Comparison of ENCODE assay signal across 12 cellular contexts in genomic region chr9:124834586-124834985, GRCh38. TPM values are rescaled to one million over a fixed set of nuclear protein-coding genes. Genes with fewer than 3 reads are reported as not detected.
DNase-seq lines count a peak whose midpoint lies in the region; ATAC-seq, FAIRE-seq and TF ChIP-seq lines count a peak whose summit lies in the region.
"Had no signal": no experiment of that assay in that cellular context is flagged by ENCODE, and none has a peak within 500 bp of the region (broad histone marks: within the 10 kb centered on the region; RNA-seq: fewer than 3 reads in every experiment).

No MANE protein-coding gene starts in this region.

- H3K27ac ChIP-seq in HepG2 (ENCODE audit: extremely low read length, insufficient read depth, low read length) (no peak overlapping the region), right lobe of liver (no peak overlapping the region), body of pancreas (peak overlapping the region; percentile 43 to 58 (median 56)), caudate nucleus (ENCODE audit: low read depth, low read length) (no peak overlapping the region)

- no peaks in the 10 kb centered on the region for H3K79me2 ChIP-seq in HepG2 (ENCODE audit: insufficient read depth, low read length)

- H3K9ac ChIP-seq in HepG2 (ENCODE audit: insufficient read depth, low read depth, low read length), result peak overlapping the region; percentile 25

- H3K4me3 ChIP-seq in HepG2 (replicated peaks in 1 of 3; ENCODE audit: insufficient read depth in 1 of 3, low read depth in 2 of 3, low read length in 3 of 3), result peak overlapping the region in 2 of 3 experiments; percentile 25 to 67; a peak in 4 of 6 replicates
- no peak overlapping the region for H3K4me3 ChIP-seq in right lobe of liver
- H3K4me3 ChIP-seq in body of pancreas, result no peak overlapping the region

- no peaks in the 10 kb centered on the region for H4K20me1 ChIP-seq in HepG2 (ENCODE audit: insufficient read depth, low read length)

- no peaks in the 10 kb centered on the region for H3K9me3 ChIP-seq in HepG2 (ENCODE audit: low read length)
- no peaks in the 10 kb centered on the region for H3K9me3 ChIP-seq in right lobe of liver
- no peaks in the 10 kb centered on the region for H3K9me3 ChIP-seq in body of pancreas

- DNase-seq in HepG2 (ENCODE audit: low spot score) (no peak), right lobe of liver (no peak), body of pancreas (peak in 2 of 4 donors; percentile 24 to 35), left colon (no peak), caudate nucleus (lab: John Stamatoyannopoulos, UW) (no peak)
- DNase-seq: activated T-cell treated with anti-CD3 and anti-CD28 coated beads, Interleukin-2, amount 50 U/mL, for 72 hours; CD4-positive, alpha-beta T cell; MV-4-11 had no signal

- H3K36me3 ChIP-seq in HepG2 (replicated peaks in 1 of 2; ENCODE audit: control insufficient read depth in 1 of 2, insufficient read depth in 2 of 2, low read length in 2 of 2) (no peaks in the 10 kb centered on the region), right lobe of liver (no peaks in the 10 kb centered on the region), body of pancreas (replicated peaks in 1 of 2; ENCODE audit: insufficient read depth in 1 of 2, low read depth in 2 of 2) (no peaks in the 10 kb centered on the region)

- H2AFZ ChIP-seq in HepG2 (ENCODE audit: low read length), result no peak overlapping the region

- peak; percentile 59 for ATAC-seq in HepG2
- no peak for ATAC-seq in right lobe of liver
- no peak for ATAC-seq in body of pancreas
- peak; percentile 83 for ATAC-seq in left colon
- no peak for ATAC-seq in GM19455 (IDR thresholded peaks at IDR 0.05; ENCODE audit: unreplicated experiment)
- no peak for ATAC-seq in HG03565 (IDR thresholded peaks at IDR 0.05; ENCODE audit: unreplicated experiment)
- ATAC-seq in GM18517 (IDR thresholded peaks at IDR 0.05; ENCODE audit: unreplicated experiment), result no peak
- ATAC-seq: activated T-cell treated with anti-CD3 and anti-CD28 coated beads, Interleukin-2, amount 50 U/mL, for 72 hours had no signal

- H3K27me3 ChIP-seq in HepG2 (ENCODE audit: control insufficient read depth in 1 of 2, insufficient read depth in 2 of 2, low read length in 2 of 2), result peaks cover 3 to 21% of the 10 kb centered on the region in 2 experiments; a peak in 4 of 5 replicates
- no peaks in the 10 kb centered on the region for H3K27me3 ChIP-seq in right lobe of liver
- H3K27me3 ChIP-seq in body of pancreas, result no peaks in the 10 kb centered on the region

- POLR2A ChIA-PET in HepG2 (lab: Yijun Ruan, JAX), result interaction anchor here (1.1 to 1.3 kb wide), 2 partner anchors 16 to 23 kb away, joined by 3 read pairs; no protein-coding TSS in a partner anchor

- TF ChIP-seq EP300 in HepG2 (IDR thresholded peaks at IDR 0.05; ENCODE audit: low read depth in 2 of 2, low read length in 2 of 2) (no peak), HepG2 (CRISPR knock-in tag; IDR thresholded peaks at IDR 0.05; ENCODE audit: borderline replicate concordance) (no peak)

- CTCF ChIA-PET in HepG2 (lab: Yijun Ruan, JAX; ENCODE audit: low intra/inter-chr PET ratio, low total read pairs), result no interaction called here

- H3K4me2 ChIP-seq in HepG2 (ENCODE audit: low read depth, low read length), result peak overlapping the region; percentile 75

- no peak for FAIRE-seq in HepG2 (lab: Jason Lieb, UNC)
- FAIRE-seq: endometrium had no signal

- no peak for TF ChIP-seq RAD21 in HepG2 (CRISPR knock-in tag; IDR thresholded peaks at IDR 0.05)

- in situ Hi-C loops in HepG2 (cut with HindIII; ENCODE audit: extremely low pct_ligation_motif_present, low pct_unique_long_range_greater_than_20kb), result no loop called here

- BruUV-seq in HepG2 (replicated peaks; lab: Mats Ljungman, UMichigan), result no TSS peak

- WGBS in HepG2 (ENCODE audit: low lambda C conversion rate), result 17% methylated on average over 2 of the region's 7 CpGs
- 40% methylated on average over 1 of the region's 7 CpGs for WGBS in right lobe of liver (ENCODE audit: insufficient coverage, low coverage, low lambda C conversion rate, missing lambda C conversion rate)
- WGBS in body of pancreas, 2 donors, result 73 to 76% methylated on average over 5 to 7 of the region's 7 CpGs

- H3K4me1 ChIP-seq in HepG2 (ENCODE audit: insufficient read depth, low read length) (peaks cover 45% of the 10 kb centered on the region), right lobe of liver (no peaks in the 10 kb centered on the region), body of pancreas (peaks cover 46% of the 10 kb centered on the region)

- intact Hi-C loops in HepG2 (cut with micrococcal nuclease; ENCODE audit: unreplicated experiment) (no loop called here), right lobe of liver (cut with DNase I) (no loop called here), body of pancreas (cut with DNase I) (no loop called here), left colon (cut with DNase I, micrococcal nuclease) (no loop called here)

- no peak for TF ChIP-seq CTCF in HepG2 (CRISPR knock-in tag; IDR thresholded peaks at IDR 0.05)
- TF ChIP-seq CTCF in right lobe of liver (IDR thresholded peaks at IDR 0.05), result no peak
- no peak for TF ChIP-seq CTCF in body of pancreas (IDR thresholded peaks at IDR 0.05)

- TF ChIP-seq POLR2A in HepG2 (IDR thresholded peaks at IDR 0.05; ENCODE audit: insufficient read depth in 1 of 2, low read depth in 2 of 2, low read length in 2 of 2) (no peak), right lobe of liver (IDR thresholded peaks at IDR 0.05) (no peak), body of pancreas (IDR thresholded peaks at IDR 0.05) (no peak)

RNA-seq across cellular contexts. Expression of gene WDR38, which starts 18.7 kb away (rescaled TPM):
- not detected in 2 replicates for total RNA-seq in HepG2 (2016; rRNA removed; fragmentation: Illumina TruSeq; extraction: Trizol)
- total RNA-seq in HepG2 (2016; cell fraction: cytosol; rRNA removed; fragmentation: Illumina TruSeq; extraction: Trizol; ENCODE audit: low read depth), result not detected in 2 replicates
- total RNA-seq in HepG2 (2016; cell fraction: insoluble cytoplasmic fraction; rRNA removed; fragmentation: Illumina TruSeq; extraction: Trizol), result not detected in 2 replicates
- not detected in 2 replicates for total RNA-seq in HepG2 (2016; cell fraction: membrane; rRNA removed; fragmentation: Illumina TruSeq; extraction: Trizol)
- total RNA-seq in HepG2 (2016; cell fraction: nucleus; rRNA removed; fragmentation: Illumina TruSeq; extraction: Trizol), result not detected in 2 replicates
- not detected in 2 replicates for polyA plus RNA-seq in HepG2 (2011; rRNA removed)
- polyA plus RNA-seq in HepG2 (2011; cell fraction: cytosol; rRNA removed), result not detected in 2 replicates
- not detected in 2 replicates for polyA plus RNA-seq in HepG2 (2011; cell fraction: nucleus; rRNA removed)
- polyA plus RNA-seq in HepG2 (2012), result 0.11 TPM in 1 of 2 replicates, not detected in the other
- polyA plus RNA-seq in HepG2 (2016; cell fraction: cytosol; fragmentation: Illumina TruSeq; extraction: Trizol; ENCODE audit: low read depth), result not detected in 2 replicates
- polyA plus RNA-seq in HepG2 (2016; cell fraction: insoluble cytoplasmic fraction; fragmentation: Illumina TruSeq; extraction: Trizol; ENCODE audit: low read depth), result not detected in 2 replicates
- not detected in 2 replicates for polyA plus RNA-seq in HepG2 (2016; cell fraction: membrane; fragmentation: Illumina TruSeq; extraction: Trizol; ENCODE audit: low read depth)
- not detected in 2 replicates for polyA plus RNA-seq in HepG2 (2016; cell fraction: nucleus; fragmentation: Illumina TruSeq; extraction: Trizol; ENCODE audit: insufficient read depth, low read depth)
- polyA minus RNA-seq in HepG2 (2011; rRNA and poly(A)+ RNA removed; ENCODE audit: low replicate concordance), result not detected in 2 replicates
- polyA minus RNA-seq in HepG2 (2011; cell fraction: cytosol; rRNA and poly(A)+ RNA removed), result not detected in 2 replicates
- polyA minus RNA-seq in HepG2 (2011; cell fraction: nucleus; rRNA and poly(A)+ RNA removed), result not detected in 2 replicates
- not detected for total RNA-seq in right lobe of liver
- total RNA-seq in body of pancreas, result under 1 TPM in 1 of 2 donors, not detected in 1; 0.78 TPM
- total RNA-seq in left colon, result not detected
- total RNA-seq: activated T-cell treated with anti-CD3 and anti-CD28 coated beads, Interleukin-2, amount 50 U/mL, for 72 hours; CD4-positive, alpha-beta T cell had no signal

RNA-seq across cellular contexts. Expression of gene RPL35, which starts 27.2 kb away (rescaled TPM):
- total RNA-seq in HepG2 (2016; rRNA removed; fragmentation: Illumina TruSeq; extraction: Trizol) (2,153 and 2,627 TPM in 2 replicates), right lobe of liver (1,000 to 10,000 TPM in 2 of 6 experiments, 100 to 1,000 TPM in 4; 372 to 1,299 (median 414) TPM), body of pancreas (1,000 to 10,000 TPM; 1,031 to 1,035 TPM), left colon (100 to 1,000 TPM; 771 to 811 TPM)
- 3,385 and 3,407 TPM in 2 replicates for total RNA-seq in HepG2 (2016; cell fraction: cytosol; rRNA removed; fragmentation: Illumina TruSeq; extraction: Trizol; ENCODE audit: low read depth)
- 2,139 and 2,989 TPM in 2 replicates for total RNA-seq in HepG2 (2016; cell fraction: insoluble cytoplasmic fraction; rRNA removed; fragmentation: Illumina TruSeq; extraction: Trizol)
- total RNA-seq in HepG2 (2016; cell fraction: membrane; rRNA removed; fragmentation: Illumina TruSeq; extraction: Trizol), result 3,807 and 4,143 TPM in 2 replicates
- 683 and 708 TPM in 2 replicates for total RNA-seq in HepG2 (2016; cell fraction: nucleus; rRNA removed; fragmentation: Illumina TruSeq; extraction: Trizol)
- 2,935 and 3,116 TPM in 2 replicates for polyA plus RNA-seq in HepG2 (2011; rRNA removed)
- 2,953 and 3,054 TPM in 2 replicates for polyA plus RNA-seq in HepG2 (2011; cell fraction: cytosol; rRNA removed)
- polyA plus RNA-seq in HepG2 (2011; cell fraction: nucleus; rRNA removed), result 616 and 803 TPM in 2 replicates
- 2,083 and 2,112 TPM in 2 replicates for polyA plus RNA-seq in HepG2 (2012)
- 3,684 and 3,704 TPM in 2 replicates for polyA plus RNA-seq in HepG2 (2016; cell fraction: cytosol; fragmentation: Illumina TruSeq; extraction: Trizol; ENCODE audit: low read depth)
- polyA plus RNA-seq in HepG2 (2016; cell fraction: insoluble cytoplasmic fraction; fragmentation: Illumina TruSeq; extraction: Trizol; ENCODE audit: low read depth), result 2,597 and 2,813 TPM in 2 replicates
- polyA plus RNA-seq in HepG2 (2016; cell fraction: membrane; fragmentation: Illumina TruSeq; extraction: Trizol; ENCODE audit: low read depth), result 3,334 and 3,770 TPM in 2 replicates
- 1,227 and 1,286 TPM in 2 replicates for polyA plus RNA-seq in HepG2 (2016; cell fraction: nucleus; fragmentation: Illumina TruSeq; extraction: Trizol; ENCODE audit: insufficient read depth, low read depth)
- polyA minus RNA-seq in HepG2 (2011; rRNA and poly(A)+ RNA removed; ENCODE audit: low replicate concordance), result 387 and 1,363 TPM in 2 replicates
- 205 and 223 TPM in 2 replicates for polyA minus RNA-seq in HepG2 (2011; cell fraction: cytosol; rRNA and poly(A)+ RNA removed)
- polyA minus RNA-seq in HepG2 (2011; cell fraction: nucleus; rRNA and poly(A)+ RNA removed), result 118 and 163 TPM in 2 replicates

RNA-seq across cellular contexts. Expression of gene ARPC5L, which starts 27.3 kb away (rescaled TPM):
- total RNA-seq in HepG2 (2016; rRNA removed; fragmentation: Illumina TruSeq; extraction: Trizol) (33.8 and 35.4 TPM in 2 replicates), right lobe of liver (10 to 100 TPM; 15.2 to 25.7 (median 20.6) TPM), body of pancreas (10 to 100 TPM; 14.5 to 21.8 TPM), left colon (10 to 100 TPM; 43.4 to 51.6 TPM)
- total RNA-seq in HepG2 (2016; cell fraction: cytosol; rRNA removed; fragmentation: Illumina TruSeq; extraction: Trizol; ENCODE audit: low read depth), result 21.4 and 25.6 TPM in 2 replicates
- 32.9 and 34.8 TPM in 2 replicates for total RNA-seq in HepG2 (2016; cell fraction: insoluble cytoplasmic fraction; rRNA removed; fragmentation: Illumina TruSeq; extraction: Trizol)
- total RNA-seq in HepG2 (2016; cell fraction: membrane; rRNA removed; fragmentation: Illumina TruSeq; extraction: Trizol), result 37.4 and 43.6 TPM in 2 replicates
- total RNA-seq in HepG2 (2016; cell fraction: nucleus; rRNA removed; fragmentation: Illumina TruSeq; extraction: Trizol), result 17.1 and 19.2 TPM in 2 replicates
- 23.6 and 29.9 TPM in 2 replicates for polyA plus RNA-seq in HepG2 (2011; rRNA removed)
- polyA plus RNA-seq in HepG2 (2011; cell fraction: cytosol; rRNA removed), result 24.8 and 25.8 TPM in 2 replicates
- polyA plus RNA-seq in HepG2 (2011; cell fraction: nucleus; rRNA removed), result 14.2 and 16.9 TPM in 2 replicates
- polyA plus RNA-seq in HepG2 (2012), result 23.8 and 28.3 TPM in 2 replicates
- 38.1 and 45.8 TPM in 2 replicates for polyA plus RNA-seq in HepG2 (2016; cell fraction: cytosol; fragmentation: Illumina TruSeq; extraction: Trizol; ENCODE audit: low read depth)
- polyA plus RNA-seq in HepG2 (2016; cell fraction: insoluble cytoplasmic fraction; fragmentation: Illumina TruSeq; extraction: Trizol; ENCODE audit: low read depth), result 52.1 and 52.2 TPM in 2 replicates
- polyA plus RNA-seq in HepG2 (2016; cell fraction: membrane; fragmentation: Illumina TruSeq; extraction: Trizol; ENCODE audit: low read depth), result 48.0 and 55.5 TPM in 2 replicates
- polyA plus RNA-seq in HepG2 (2016; cell fraction: nucleus; fragmentation: Illumina TruSeq; extraction: Trizol; ENCODE audit: insufficient read depth, low read depth), result 58.5 and 61.4 TPM in 2 replicates
- polyA minus RNA-seq in HepG2 (2011; rRNA and poly(A)+ RNA removed; ENCODE audit: low replicate concordance), result 9.0 and 35.1 TPM in 2 replicates
- polyA minus RNA-seq in HepG2 (2011; cell fraction: cytosol; rRNA and poly(A)+ RNA removed), result 8.1 and 9.9 TPM in 2 replicates
- polyA minus RNA-seq in HepG2 (2011; cell fraction: nucleus; rRNA and poly(A)+ RNA removed), result 10.1 and 10.8 TPM in 2 replicates

RNA-seq across cellular contexts. Expression of gene OLFML2A, which starts 57.7 kb away (rescaled TPM):
- total RNA-seq in HepG2 (2016; rRNA removed; fragmentation: Illumina TruSeq; extraction: Trizol) (0.02 TPM in 1 of 2 replicates, not detected in the other), right lobe of liver (under 1 TPM; 0.12 to 0.74 (median 0.40) TPM), body of pancreas (1 to 10 TPM; 4.4 to 5.3 TPM), left colon (10 to 100 TPM in 1 of 2 donors, 1 to 10 TPM in 1; 3.3 to 12.7 TPM)
- total RNA-seq in HepG2 (2016; cell fraction: cytosol; rRNA removed; fragmentation: Illumina TruSeq; extraction: Trizol; ENCODE audit: low read depth), result under 0.01 and 0.09 TPM in 2 replicates
- total RNA-seq in HepG2 (2016; cell fraction: insoluble cytoplasmic fraction; rRNA removed; fragmentation: Illumina TruSeq; extraction: Trizol), result 0.02 TPM in 1 of 2 replicates, not detected in the other
- total RNA-seq in HepG2 (2016; cell fraction: membrane; rRNA removed; fragmentation: Illumina TruSeq; extraction: Trizol), result 0.03 TPM in 2 replicates
- total RNA-seq in HepG2 (2016; cell fraction: nucleus; rRNA removed; fragmentation: Illumina TruSeq; extraction: Trizol), result 0.06 and 0.09 TPM in 2 replicates
- polyA plus RNA-seq in HepG2 (2011; rRNA removed), result 0.01 and 0.04 TPM in 2 replicates
- polyA plus RNA-seq in HepG2 (2011; cell fraction: cytosol; rRNA removed), result 0.03 and 0.04 TPM in 2 replicates
- 0.02 and 0.05 TPM in 2 replicates for polyA plus RNA-seq in HepG2 (2011; cell fraction: nucleus; rRNA removed)
- 0.01 TPM in 1 of 2 replicates, not detected in the other for polyA plus RNA-seq in HepG2 (2012)
- not detected in 2 replicates for polyA plus RNA-seq in HepG2 (2016; cell fraction: cytosol; fragmentation: Illumina TruSeq; extraction: Trizol; ENCODE audit: low read depth)
- polyA plus RNA-seq in HepG2 (2016; cell fraction: insoluble cytoplasmic fraction; fragmentation: Illumina TruSeq; extraction: Trizol; ENCODE audit: low read depth), result 0.03 TPM in 1 of 2 replicates, not detected in the other
- not detected in 2 replicates for polyA plus RNA-seq in HepG2 (2016; cell fraction: membrane; fragmentation: Illumina TruSeq; extraction: Trizol; ENCODE audit: low read depth)
- 0.07 TPM in 1 of 2 replicates, not detected in the other for polyA plus RNA-seq in HepG2 (2016; cell fraction: nucleus; fragmentation: Illumina TruSeq; extraction: Trizol; ENCODE audit: insufficient read depth, low read depth)
- polyA minus RNA-seq in HepG2 (2011; rRNA and poly(A)+ RNA removed; ENCODE audit: low replicate concordance), result 0.08 and 2.8 TPM in 2 replicates
- 0.09 and 0.30 TPM in 2 replicates for polyA minus RNA-seq in HepG2 (2011; cell fraction: cytosol; rRNA and poly(A)+ RNA removed)
- polyA minus RNA-seq in HepG2 (2011; cell fraction: nucleus; rRNA and poly(A)+ RNA removed), result 0.12 and 0.26 TPM in 2 replicates
- total RNA-seq: activated T-cell treated with anti-CD3 and anti-CD28 coated beads, Interleukin-2, amount 50 U/mL, for 72 hours; CD4-positive, alpha-beta T cell had no signal

Comparison
In these comparisons a context has a peak if more than half of its experiments do, and no peak if none do; other contexts are left out.
1. ATAC-seq: peak in HepG2 (single experiment) and left colon (single experiment); none in right lobe of liver (0 of 4), body of pancreas (single experiment), GM19455 (single experiment), HG03565 (single experiment) and GM18517 (single experiment).
2. H3K4me3 ChIP-seq: peak in HepG2 (2 of 3); none in right lobe of liver (0 of 3) and body of pancreas (0 of 2).
3. H3K27ac ChIP-seq: peak in body of pancreas (4 of 4); none in HepG2 (single experiment), right lobe of liver (0 of 3) and caudate nucleus (single experiment).